17 cellular contexts compared by ENCODE assay signal in genomic region chr2:41905597-41906324, GRCh38.
DNase-seq lines count a peak whose midpoint lies in the region; ATAC-seq and TF ChIP-seq lines count a peak whose summit lies in the region.
"Had no signal": no experiment of that assay in that cellular context is flagged by ENCODE, and none has a peak within 500 bp of the region (broad histone marks: within the 10 kb centered on the region; RNA-seq: fewer than 3 reads in every experiment).

No MANE protein-coding gene starts in this region.

- no peaks in the 10 kb centered on the region for H3K79me2 ChIP-seq in GM23338 (replicated peaks; ENCODE audit: insufficient read depth)
- no peaks in the 10 kb centered on the region for H3K79me2 ChIP-seq in mammary epithelial cell (ENCODE audit: insufficient read depth, low read length)

- H3K4me1 ChIP-seq in GM23338 (ENCODE audit: insufficient read depth), result no peaks in the 10 kb centered on the region
- peaks cover 23% of the 10 kb centered on the region for H3K4me1 ChIP-seq in mammary epithelial cell (ENCODE audit: insufficient read depth, low read length)
- H3K4me1 ChIP-seq: Peyer's patch had no signal

- POLR2A ChIA-PET in HEK293T (lab: Yijun Ruan, JAX), result interaction anchor here (1.5 kb wide), 1 partner anchor 142 kb away, joined by 3 read pairs; the partner anchor contains the start of gene PKDCC

- H3K9ac ChIP-seq in mammary epithelial cell (ENCODE audit: insufficient read depth, low read length), result no peak overlapping the region

- H3K27ac Mint-ChIP-seq in GM23338 (no peak overlapping the region), neural crest cell (ENCODE audit: unreplicated experiment) (peak overlapping the region; percentile 21)
- no peak overlapping the region for H3K27ac Mint-ChIP-seq in T-helper 2 cell treated with Interferon-gamma antibody and Interleukin-4, amounts not matched to agents 5 μg/mL and 100 μg/mL, for 36 hours
- H3K27ac Mint-ChIP-seq: H9 had no signal

- peaks cover 7% of the 10 kb centered on the region for H3K4me1 Mint-ChIP-seq in GM23338
- peaks cover 4% of the 10 kb centered on the region for H3K4me1 Mint-ChIP-seq in neural crest cell
- no peaks in the 10 kb centered on the region for H3K4me1 Mint-ChIP-seq in T-helper 2 cell treated with Interferon-gamma antibody and Interleukin-4, amounts not matched to agents 5 μg/mL and 100 μg/mL, for 36 hours (ENCODE audit: low read depth)

- ATAC-seq in GM23338, result no peak
- ATAC-seq in left lobe of liver, result peak; percentile 72

- H3K27me3 Mint-ChIP-seq in GM23338 (ENCODE audit: insufficient read depth, low read depth, poor library complexity) (peaks cover 4% of the 10 kb centered on the region), neural crest cell (ENCODE audit: low read depth) (no peaks in the 10 kb centered on the region)
- H3K27me3 Mint-ChIP-seq in T-helper 2 cell treated with Interferon-gamma antibody and Interleukin-4, amounts not matched to agents 5 μg/mL and 100 μg/mL, for 36 hours (ENCODE audit: low read depth), result peaks cover 14% of the 10 kb centered on the region

- intact Hi-C loops in mammary epithelial cell (cut with micrococcal nuclease), result no loop called here

- BruUV-seq in mammary epithelial cell (replicated peaks; lab: Mats Ljungman, UMichigan), result no TSS peak

- H2AFZ ChIP-seq in GM23338 (peak overlapping the region; percentile 45; the same call in 1 of the 2 replicates), mammary epithelial cell (ENCODE audit: low read depth, low read length) (peak overlapping the region; percentile 71)

- DNase-seq in GM23338 (ENCODE audit: low spot score) (no peak), mammary epithelial cell (peak; percentile 68), left lobe of liver (ENCODE audit: low spot score) (peak; percentile 54), neural crest cell (ENCODE audit: low read depth, low spot score) (no peak), NCI-H2107 (lab: John Stamatoyannopoulos, UW) (no peak), NCI-H510A treated with DMSO at 0.1 percent for 48 hours (lab: John Stamatoyannopoulos, UW) (no peak), HEK293T (ENCODE audit: extremely low spot score) (no peak)
- no peak for DNase-seq in T-helper 2 cell treated with Interferon-gamma antibody and Interleukin-4, amounts not matched to agents 5 μg/mL and 100 μg/mL, for 36 hours (ENCODE audit: low spot score)
- DNase-seq: AML-193, DMS 273 treated with DMSO at 0.1 percent for 48 hours, H9, KBM-7, NCI-H187, NCI-H2171, NCI-H526 treated with DMSO at 0.1 percent for 48 hours, Peyer's patch, SW 1271 had no signal

- no peaks in the 10 kb centered on the region for H3K27me3 ChIP-seq in GM23338 (ENCODE audit: insufficient read depth)
- no peaks in the 10 kb centered on the region for H3K27me3 ChIP-seq in mammary epithelial cell (ENCODE audit: insufficient read depth, low read length)
- H3K27me3 ChIP-seq: Peyer's patch had no signal

- dilution Hi-C loops in mammary epithelial cell (cut with HindIII; ENCODE audit: low sequenced_read_pairs), result no loop called here

- WGBS in mammary epithelial cell (ENCODE audit: low coverage, missing lambda C conversion rate), result 44% methylated on average over 6 of the region's 7 CpGs

- H3K9me2 ChIP-seq in GM23338 (ENCODE audit: insufficient read depth), result 0 out of 2 replicates have a peak, but pooled peaks cover 13% of the 10 kb centered on the region

- H4K20me1 ChIP-seq in GM23338 (replicated peaks; ENCODE audit: insufficient read depth) (no peaks in the 10 kb centered on the region), mammary epithelial cell (ENCODE audit: insufficient read depth, low read length) (no peaks in the 10 kb centered on the region)

- no peaks in the 10 kb centered on the region for H3K9me3 Mint-ChIP-seq in GM23338
- no peaks in the 10 kb centered on the region for H3K9me3 Mint-ChIP-seq in neural crest cell
- no peaks in the 10 kb centered on the region for H3K9me3 Mint-ChIP-seq in T-helper 2 cell treated with Interferon-gamma antibody and Interleukin-4, amounts not matched to agents 5 μg/mL and 100 μg/mL, for 36 hours
- H3K9me3 Mint-ChIP-seq: H9 had no signal

- CTCF ChIA-PET in mammary epithelial cell (lab: Charles Lee; ENCODE audit: low non-redundant PET), result no interaction called here
- CTCF ChIA-PET in HEK293T (lab: Yijun Ruan, JAX), result interaction anchor here (1.3 kb wide), 1 partner anchor 13 kb away, joined by 4 read pairs; no protein-coding TSS in a partner anchor

- no peaks in the 10 kb centered on the region for H3K36me3 Mint-ChIP-seq in GM23338 (ENCODE audit: low read depth)
- no peaks in the 10 kb centered on the region for H3K36me3 Mint-ChIP-seq in neural crest cell (ENCODE audit: low read depth)
- no peaks in the 10 kb centered on the region for H3K36me3 Mint-ChIP-seq in T-helper 2 cell treated with Interferon-gamma antibody and Interleukin-4, amounts not matched to agents 5 μg/mL and 100 μg/mL, for 36 hours (ENCODE audit: low read depth)

- H3K36me3 ChIP-seq in GM23338 (ENCODE audit: insufficient read depth) (no peaks in the 10 kb centered on the region), mammary epithelial cell (ENCODE audit: insufficient read depth, low read length) (no peaks in the 10 kb centered on the region)
- H3K36me3 ChIP-seq: Peyer's patch had no signal

- no peaks in the 10 kb centered on the region for H3K9me3 ChIP-seq in mammary epithelial cell (replicated peaks; ENCODE audit: insufficient read depth, low read length)
- H3K9me3 ChIP-seq: Peyer's patch had no signal

- H3K4me3 Mint-ChIP-seq in GM23338, result no peak overlapping the region
- H3K4me3 Mint-ChIP-seq in neural crest cell, result no peak overlapping the region
- no peak overlapping the region for H3K4me3 Mint-ChIP-seq in T-helper 2 cell treated with Interferon-gamma antibody and Interleukin-4, amounts not matched to agents 5 μg/mL and 100 μg/mL, for 36 hours
- H3K4me3 Mint-ChIP-seq: H9 had no signal

- H3K4me2 ChIP-seq in GM23338 (no peak overlapping the region), mammary epithelial cell (ENCODE audit: insufficient read depth, low read depth, low read length) (peak overlapping the region; percentile 4)

- no peaks in the 10 kb centered on the region for H3F3A ChIP-seq in GM23338 (replicated peaks; ENCODE audit: low read depth)

- H3K4me3 ChIP-seq in GM23338, result no peak overlapping the region
- no peak overlapping the region for H3K4me3 ChIP-seq in mammary epithelial cell (replicated peaks in 1 of 3; ENCODE audit: insufficient read depth in 1 of 3, low read depth in 2 of 3, low read length in 3 of 3)
- H3K4me3 ChIP-seq: Peyer's patch had no signal

- TF ChIP-seq CTCF in GM23338 (conservative IDR thresholded peaks at IDR 0.05; ENCODE audit: low read depth in 2 of 2) (no peak), mammary epithelial cell (conservative IDR thresholded peaks at IDR 0.05 in 1 of 2, IDR thresholded peaks at IDR 0.05 in 1 of 2; ENCODE audit: extremely low read depth in 1 of 2, insufficient read depth in 1 of 2, low read depth in 1 of 2, low read length in 2 of 2) (no peak), neural crest cell (conservative IDR thresholded peaks at IDR 0.05) (no peak)

- no peak overlapping the region for H3K27ac ChIP-seq in GM23338 (ENCODE audit: low read depth)
- H3K27ac ChIP-seq in mammary epithelial cell (ENCODE audit: insufficient read depth, low read depth, low read length), result no peak overlapping the region
- H3K27ac ChIP-seq: Peyer's patch had no signal

- in situ Hi-C loops in mammary epithelial cell (cut with MboI; ENCODE audit: low sequenced_read_pairs in 2 of 2), result no loop called here

TF ChIP-seq in GM23338, 12 proteins besides CTCF, POLR2A, EP300 and RAD21 (continues in another document):
- TF ChIP-seq CREB1 (CRISPR knock-in tag; IDR thresholded peaks at IDR 0.05; ENCODE audit: low read depth) (no peak), EZH2 (IDR thresholded peaks at IDR 0.05; ENCODE audit: low read depth, unreplicated experiment) (no peak), STAT1 (IDR thresholded peaks at IDR 0.05; ENCODE audit: unreplicated experiment) (no peak), EZH2phosphoT487 (IDR thresholded peaks at IDR 0.05; ENCODE audit: unreplicated experiment) (no peak), ETS1 (IDR thresholded peaks at IDR 0.05) (no peak), JUNB (IDR thresholded peaks at IDR 0.05; ENCODE audit: unreplicated experiment) (no peak), POLR2AphosphoS5 (IDR thresholded peaks at IDR 0.05; ENCODE audit: low read depth) (no peak)

TF ChIP-seq in HEK293T, 16 proteins besides CTCF, POLR2A, EP300 and RAD21:
- TF ChIP-seq PKNOX1 (IDR thresholded peaks at IDR 0.05) (no peak), SP1 (IDR thresholded peaks at IDR 0.05) (no peak), FOXK2 (IDR thresholded peaks at IDR 0.05) (no peak), HDGF (IDR thresholded peaks at IDR 0.05; ENCODE audit: borderline replicate concordance) (no peak), TARDBP (IDR thresholded peaks at IDR 0.05) (no peak), BHLHE40 (IDR thresholded peaks at IDR 0.05; ENCODE audit: borderline replicate concordance) (no peak), FOXA1 (IDR thresholded peaks at IDR 0.05) (no peak), ELF4 (IDR thresholded peaks at IDR 0.05) (no peak), NFRKB (IDR thresholded peaks at IDR 0.05) (no peak), FOXM1 (IDR thresholded peaks at IDR 0.05; ENCODE audit: borderline replicate concordance) (no peak)

Comparison
In these comparisons a context has a peak if more than half of its experiments do, and no peak if none do; other contexts are left out.
1. DNase-seq: peak in mammary epithelial cell (single experiment) and left lobe of liver (single experiment); none in GM23338 (single experiment), neural crest cell (single experiment), NCI-H2107 (single experiment), NCI-H510A treated with DMSO at 0.1 percent for 48 hours (single experiment), T-helper 2 cell treated with Interferon-gamma antibody and Interleukin-4, amounts not matched to agents 5 μg/mL and 100 μg/mL, for 36 hours (single experiment) and HEK293T (single experiment).